1 cellular context compared by ENCODE assay signal in the genomic region with DNA sequence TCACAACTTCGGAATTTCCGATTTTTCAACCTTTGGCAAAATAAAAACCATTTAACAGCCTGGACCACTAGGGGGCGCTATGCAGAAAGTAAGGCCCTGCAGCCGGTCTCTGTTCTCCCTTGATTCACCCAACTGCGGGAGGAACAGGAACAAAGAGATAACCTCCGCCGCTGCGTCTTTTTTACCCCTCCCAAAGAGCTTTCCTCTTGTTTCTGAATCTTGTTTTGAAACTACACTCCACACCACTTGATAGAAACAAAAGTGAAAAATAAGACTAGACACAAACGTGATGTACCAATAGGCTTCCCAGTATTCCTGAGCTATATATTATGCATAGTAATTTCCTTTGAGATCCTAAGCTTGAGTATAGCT.
TF ChIP-seq lines count a peak whose summit lies in the region.

No MANE protein-coding gene starts in this region.

TF ChIP-seq in K562, 482 proteins besides CTCF, POLR2A, EP300 and RAD21 (continued from another document and continues in another):
- TF ChIP-seq CHAMP1 (IDR thresholded peaks at IDR 0.05) = peak; percentile 67; the same call in 1 of the 2 replicates
- no peak for TF ChIP-seq PHTF2 (CRISPR knock-in tag; IDR thresholded peaks at IDR 0.05)
- TF ChIP-seq, protein P1, sequence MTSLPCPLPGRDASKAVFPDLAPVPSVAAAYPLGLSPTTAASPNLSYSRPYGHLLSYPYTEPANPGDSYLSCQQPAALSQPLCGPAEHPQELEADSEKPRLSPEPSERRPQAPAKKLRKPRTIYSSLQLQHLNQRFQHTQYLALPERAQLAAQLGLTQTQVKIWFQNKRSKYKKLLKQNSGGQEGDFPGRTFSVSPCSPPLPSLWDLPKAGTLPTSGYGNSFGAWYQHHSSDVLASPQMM (CRISPR knock-in tag; IDR thresholded peaks at IDR 0.05) = no peak
- no peak for TF ChIP-seq WHSC1 (IDR thresholded peaks at IDR 0.05; ENCODE audit: low read length)
- TF ChIP-seq, protein P2, sequence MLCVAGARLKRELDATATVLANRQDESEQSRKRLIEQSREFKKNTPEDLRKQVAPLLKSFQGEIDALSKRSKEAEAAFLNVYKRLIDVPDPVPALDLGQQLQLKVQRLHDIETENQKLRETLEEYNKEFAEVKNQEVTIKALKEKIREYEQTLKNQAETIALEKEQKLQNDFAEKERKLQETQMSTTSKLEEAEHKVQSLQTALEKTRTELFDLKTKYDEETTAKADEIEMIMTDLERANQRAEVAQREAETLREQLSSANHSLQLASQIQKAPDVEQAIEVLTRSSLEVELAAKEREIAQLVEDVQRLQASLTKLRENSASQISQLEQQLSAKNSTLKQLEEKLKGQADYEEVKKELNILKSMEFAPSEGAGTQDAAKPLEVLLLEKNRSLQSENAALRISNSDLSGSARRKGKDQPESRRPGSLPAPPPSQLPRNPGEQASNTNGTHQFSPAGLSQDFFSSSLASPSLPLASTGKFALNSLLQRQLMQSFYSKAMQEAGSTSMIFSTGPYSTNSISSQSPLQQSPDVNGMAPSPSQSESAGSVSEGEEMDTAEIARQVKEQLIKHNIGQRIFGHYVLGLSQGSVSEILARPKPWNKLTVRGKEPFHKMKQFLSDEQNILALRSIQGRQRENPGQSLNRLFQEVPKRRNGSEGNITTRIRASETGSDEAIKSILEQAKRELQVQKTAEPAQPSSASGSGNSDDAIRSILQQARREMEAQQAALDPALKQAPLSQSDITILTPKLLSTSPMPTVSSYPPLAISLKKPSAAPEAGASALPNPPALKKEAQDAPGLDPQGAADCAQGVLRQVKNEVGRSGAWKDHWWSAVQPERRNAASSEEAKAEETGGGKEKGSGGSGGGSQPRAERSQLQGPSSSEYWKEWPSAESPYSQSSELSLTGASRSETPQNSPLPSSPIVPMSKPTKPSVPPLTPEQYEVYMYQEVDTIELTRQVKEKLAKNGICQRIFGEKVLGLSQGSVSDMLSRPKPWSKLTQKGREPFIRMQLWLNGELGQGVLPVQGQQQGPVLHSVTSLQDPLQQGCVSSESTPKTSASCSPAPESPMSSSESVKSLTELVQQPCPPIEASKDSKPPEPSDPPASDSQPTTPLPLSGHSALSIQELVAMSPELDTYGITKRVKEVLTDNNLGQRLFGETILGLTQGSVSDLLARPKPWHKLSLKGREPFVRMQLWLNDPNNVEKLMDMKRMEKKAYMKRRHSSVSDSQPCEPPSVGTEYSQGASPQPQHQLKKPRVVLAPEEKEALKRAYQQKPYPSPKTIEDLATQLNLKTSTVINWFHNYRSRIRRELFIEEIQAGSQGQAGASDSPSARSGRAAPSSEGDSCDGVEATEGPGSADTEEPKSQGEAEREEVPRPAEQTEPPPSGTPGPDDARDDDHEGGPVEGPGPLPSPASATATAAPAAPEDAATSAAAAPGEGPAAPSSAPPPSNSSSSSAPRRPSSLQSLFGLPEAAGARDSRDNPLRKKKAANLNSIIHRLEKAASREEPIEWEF (CRISPR knock-in tag; IDR thresholded peaks at IDR 0.05) = no peak
- TF ChIP-seq PML (IDR thresholded peaks at IDR 0.05; ENCODE audit: low read length) = no peak
- peak; percentile 21; the same call in 1 of the 2 replicates for TF ChIP-seq JUND (IDR thresholded peaks at IDR 0.05; ENCODE audit: borderline replicate concordance, low read depth, low read length)
- TF ChIP-seq JUND (tag; IDR thresholded peaks at IDR 0.05; ENCODE audit: borderline replicate concordance, low read depth, low read length) = no peak; the same call in 2 of the 3 replicates
- TF ChIP-seq CTBP1 (IDR thresholded peaks at IDR 0.05; ENCODE audit: borderline replicate concordance) = no peak
- no peak for TF ChIP-seq ZC3H11A (IDR thresholded peaks at IDR 0.05; ENCODE audit: low read depth, low read length)
- TF ChIP-seq PHF20 (IDR thresholded peaks at IDR 0.05; ENCODE audit: partially characterized antibody) = no peak
- no peak; the same call in 1 of the 2 replicates for TF ChIP-seq HDAC2 (IDR thresholded peaks at IDR 0.05)
- no peak for TF ChIP-seq DDX20 (tag; IDR thresholded peaks at IDR 0.05; ENCODE audit: low read depth)
- no peak for TF ChIP-seq KDM5B (IDR thresholded peaks at IDR 0.05; ENCODE audit: insufficient replicate concordance, low read depth, low read length)
- no peak for TF ChIP-seq MYC (IDR thresholded peaks at IDR 0.05; ENCODE audit: low read depth, low read length)
- no peak for TF ChIP-seq MYC (CRISPR knock-in tag; IDR thresholded peaks at IDR 0.05; ENCODE audit: borderline replicate concordance, low read depth)
- no peak for TF ChIP-seq NFXL1 (CRISPR knock-in tag; IDR thresholded peaks at IDR 0.05)
- no peak for TF ChIP-seq HNRNPLL (IDR thresholded peaks at IDR 0.05; ENCODE audit: low read depth, low read length, poor library complexity, severe bottlenecking)
- no peak for TF ChIP-seq RHOXF2B (CRISPR knock-in tag; conservative IDR thresholded peaks at IDR 0.05)
- TF ChIP-seq MXI1 (IDR thresholded peaks at IDR 0.05; ENCODE audit: low read depth, low read length) = no peak
- TF ChIP-seq KHSRP (IDR thresholded peaks at IDR 0.05) = no peak
- no peak for TF ChIP-seq ZBTB7A (IDR thresholded peaks at IDR 0.05; ENCODE audit: borderline replicate concordance, control insufficient read depth, low read depth, low read length)
- no peak for TF ChIP-seq CCNT2 (IDR thresholded peaks at IDR 0.05; ENCODE audit: borderline replicate concordance, extremely low read depth, insufficient read length, low read depth, low read length)
- TF ChIP-seq ZNF174 (CRISPR knock-in tag; IDR thresholded peaks at IDR 0.05) = no peak
- TF ChIP-seq TEAD4 (IDR thresholded peaks at IDR 0.05; ENCODE audit: low read length) = peak; percentile 48; the same call in 1 of the 2 replicates
- TF ChIP-seq TEAD4 (CRISPR knock-in tag; IDR thresholded peaks at IDR 0.05; ENCODE audit: borderline replicate concordance) = no peak
- 0 out of 4 replicates have a peak, but pooled peaks of 1 of the 2 experiments have one; percentile 34 for TF ChIP-seq MNT (conservative IDR thresholded peaks at IDR 0.05)
- no peak for TF ChIP-seq LCOR (CRISPR knock-in tag; IDR thresholded peaks at IDR 0.05)
- no peak for TF ChIP-seq SUPT5H (IDR thresholded peaks at IDR 0.05)
- TF ChIP-seq HDAC1 (IDR thresholded peaks at IDR 0.05) = no peak
- TF ChIP-seq TSHZ1 (CRISPR knock-in tag; IDR thresholded peaks at IDR 0.05) = no peak
- no peak; the same call in 1 of the 2 replicates for TF ChIP-seq ARID1B (IDR thresholded peaks at IDR 0.05)
- TF ChIP-seq MBD1 (CRISPR knock-in tag; IDR thresholded peaks at IDR 0.05) = no peak
- TF ChIP-seq, protein P3, sequence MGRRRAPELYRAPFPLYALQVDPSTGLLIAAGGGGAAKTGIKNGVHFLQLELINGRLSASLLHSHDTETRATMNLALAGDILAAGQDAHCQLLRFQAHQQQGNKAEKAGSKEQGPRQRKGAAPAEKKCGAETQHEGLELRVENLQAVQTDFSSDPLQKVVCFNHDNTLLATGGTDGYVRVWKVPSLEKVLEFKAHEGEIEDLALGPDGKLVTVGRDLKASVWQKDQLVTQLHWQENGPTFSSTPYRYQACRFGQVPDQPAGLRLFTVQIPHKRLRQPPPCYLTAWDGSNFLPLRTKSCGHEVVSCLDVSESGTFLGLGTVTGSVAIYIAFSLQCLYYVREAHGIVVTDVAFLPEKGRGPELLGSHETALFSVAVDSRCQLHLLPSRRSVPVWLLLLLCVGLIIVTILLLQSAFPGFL (CRISPR knock-in tag; IDR thresholded peaks at IDR 0.05) = no peak
- 0 out of 2 replicates have a peak, but pooled peaks have one; percentile 31 for TF ChIP-seq SMARCA4 (IDR thresholded peaks at IDR 0.05)
- no peak for TF ChIP-seq RBM39 (optimal IDR thresholded peaks at IDR 0.05; ENCODE audit: low read depth, low read length)
- no peak for TF ChIP-seq PRMT5 (CRISPR knock-in tag; IDR thresholded peaks at IDR 0.05)
- TF ChIP-seq L3MBTL2 (IDR thresholded peaks at IDR 0.05) = no peak
- no peak for TF ChIP-seq HIVEP1 (CRISPR knock-in tag; IDR thresholded peaks at IDR 0.05)
- TF ChIP-seq ERF (CRISPR knock-in tag; IDR thresholded peaks at IDR 0.05) = no peak
- TF ChIP-seq CEBPB (tag; IDR thresholded peaks at IDR 0.05) = no peak
- TF ChIP-seq SP2 (IDR thresholded peaks at IDR 0.05; ENCODE audit: extremely low read depth, low read depth, low read length, poor library complexity, severe bottlenecking) = no peak
- TF ChIP-seq NFIX (CRISPR knock-in tag; IDR thresholded peaks at IDR 0.05; ENCODE audit: low read depth) = no peak
- no peak for TF ChIP-seq HINFP (tag; conservative IDR thresholded peaks at IDR 0.05; ENCODE audit: low read depth)
- 0 out of 2 replicates have a peak, but pooled peaks have one; percentile 20 for TF ChIP-seq HLTF (IDR thresholded peaks at IDR 0.05)
- TF ChIP-seq DIDO1 (tag; IDR thresholded peaks at IDR 0.05; ENCODE audit: low read depth) = peak; percentile 20; the same call in 1 of the 2 replicates
- no peak; the same call in 1 of the 2 replicates for TF ChIP-seq ETV1 (tag; conservative IDR thresholded peaks at IDR 0.05; ENCODE audit: low read depth)
- no peak for TF ChIP-seq RFX1 (IDR thresholded peaks at IDR 0.05)
- peak; percentile 29; the same call in 1 of the 2 replicates for TF ChIP-seq DPF2 (IDR thresholded peaks at IDR 0.05)
- peak in 1 of 2 experiments; percentile 65; a peak in 2 of 4 replicates for TF ChIP-seq MAZ (CRISPR knock-in tag; conservative IDR thresholded peaks at IDR 0.05 in 1 of 2, IDR thresholded peaks at IDR 0.05 in 1 of 2)
